Comparison of ENCODE assay signal across 13 cellular contexts in the genomic region with DNA sequence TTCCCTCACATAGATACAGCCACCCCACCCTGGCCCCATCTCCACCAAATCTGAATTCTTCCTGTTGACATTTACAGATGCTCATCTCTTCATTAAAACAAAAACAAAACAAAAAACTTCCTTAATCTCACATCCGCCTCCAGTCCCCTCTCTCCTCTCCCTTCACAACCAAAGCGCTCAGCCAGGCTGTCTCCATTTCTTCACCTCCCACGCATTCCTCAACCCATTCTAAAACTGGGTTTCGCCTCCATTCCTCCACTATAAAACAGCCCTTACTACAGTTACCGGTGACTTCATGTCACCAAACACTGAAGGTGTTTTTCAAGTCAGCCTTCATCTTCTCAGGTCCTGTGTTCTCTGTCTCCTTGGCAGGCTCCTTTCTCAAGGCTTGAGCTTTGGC. TPM values are rescaled to one million over a fixed set of nuclear protein-coding genes. Genes with fewer than 3 reads are reported as not detected.
A peak's percentile ranks its signal among the peaks of the same experiment; 100 is the strongest.
DNase-seq lines count a peak whose midpoint lies in the region; ATAC-seq and TF ChIP-seq lines count a peak whose summit lies in the region.
"Had no signal": no experiment of that assay in that cellular context is flagged by ENCODE, and none has a peak within 500 bp of the region (broad histone marks: within the 10 kb centered on the region; RNA-seq: fewer than 3 reads in every experiment).

No MANE protein-coding gene starts in this region.

- no peak overlapping the region for H2AK5ac ChIP-seq in mesenchymal stem cell (ENCODE audit: low read length, severe bottlenecking)

- intact Hi-C loops in body of pancreas (cut with DNase I): no loop called here

- H3K36me3 ChIP-seq in HUES48 (ENCODE audit: control insufficient read depth, insufficient read depth, low read length): no peaks in the 10 kb centered on the region
- no peaks in the 10 kb centered on the region for H3K36me3 ChIP-seq in body of pancreas (replicated peaks in 1 of 2; ENCODE audit: insufficient read depth in 1 of 2, low read depth in 2 of 2)
- peaks cover 8 to 19% of the 10 kb centered on the region in 2 experiments for H3K36me3 ChIP-seq in mesenchymal stem cell (ENCODE audit: control insufficient read depth in 1 of 2, insufficient read depth in 2 of 2, low read depth in 1 of 2, low read length in 2 of 2)
- H3K36me3 ChIP-seq in smooth muscle cell (ENCODE audit: low read depth): no peaks in the 10 kb centered on the region
- H3K36me3 ChIP-seq: ascending aorta, gastrocnemius medialis had no signal

- H3K4ac ChIP-seq in mesenchymal stem cell (ENCODE audit: low read depth in 1 of 2, low read length in 2 of 2): no peak overlapping the region

- no peak overlapping the region for H4K91ac ChIP-seq in mesenchymal stem cell (ENCODE audit: low read length)

- H3K23ac ChIP-seq in mesenchymal stem cell (ENCODE audit: low read length in 2 of 2): no peak overlapping the region

- H3F3A ChIP-seq in smooth muscle cell (ENCODE audit: low read depth): no peaks in the 10 kb centered on the region

- peak overlapping the region; percentile 71 for H3K27ac ChIP-seq in HUES48 (ENCODE audit: low read depth, low read length)
- peak overlapping the region; percentile 71 to 89 (median 88) for H3K27ac ChIP-seq in body of pancreas
- H3K27ac ChIP-seq in mesenchymal stem cell (ENCODE audit: low read length, poor library complexity, severe bottlenecking): no peak overlapping the region
- no peak overlapping the region for H3K27ac ChIP-seq in smooth muscle cell (ENCODE audit: low read depth)
- H3K27ac ChIP-seq: ascending aorta, gastrocnemius medialis had no signal

- H3K4me3 ChIP-seq in HUES48 (ENCODE audit: low read depth, low read length) (no peak overlapping the region), body of pancreas (no peak overlapping the region), mesenchymal stem cell (ENCODE audit: insufficient read depth in 1 of 2, low read depth in 1 of 2, low read length in 2 of 2) (no peak overlapping the region), smooth muscle cell (no peak overlapping the region)
- H3K4me3 ChIP-seq: gastrocnemius medialis had no signal

- H4K8ac ChIP-seq in mesenchymal stem cell (ENCODE audit: low read length): no peak overlapping the region

- H3K9ac ChIP-seq in HUES48 (ENCODE audit: low read depth, low read length): no peak overlapping the region
- peak overlapping the region; percentile 7 for H3K9ac ChIP-seq in mesenchymal stem cell (ENCODE audit: low read length)
- no peak overlapping the region for H3K9ac ChIP-seq in smooth muscle cell (ENCODE audit: low read depth)

- H3K14ac ChIP-seq in mesenchymal stem cell (ENCODE audit: low read length in 2 of 2): no peak overlapping the region

- DNase-seq in body of pancreas (no peak), mesenchymal stem cell (no peak), smooth muscle cell (lab: John Stamatoyannopoulos, UW; ENCODE audit: unreplicated experiment) (no peak), hypothalamus (lab: John Stamatoyannopoulos, UW) (no peak), DMS114 treated with DMSO at 0.1 percent for 48 hours (lab: John Stamatoyannopoulos, UW; ENCODE audit: unreplicated experiment) (no peak)
- DNase-seq: CD8-positive, alpha-beta T cell; effector CD4-positive, alpha-beta T cell; gastrocnemius medialis; NCI-H1105; NCI-H345 had no signal

- no peak overlapping the region for H2BK12ac ChIP-seq in mesenchymal stem cell (ENCODE audit: low read length in 2 of 2)

- peaks cover 31% of the 10 kb centered on the region for H3K4me1 ChIP-seq in HUES48 (ENCODE audit: control insufficient read depth, insufficient read depth, low read length)
- H3K4me1 ChIP-seq in body of pancreas: peaks cover 98% of the 10 kb centered on the region
- peaks cover 21% of the 10 kb centered on the region for H3K4me1 ChIP-seq in mesenchymal stem cell (ENCODE audit: control insufficient read depth, insufficient read depth, low read depth, low read length)
- H3K4me1 ChIP-seq in smooth muscle cell (ENCODE audit: low read depth): peaks cover 21% of the 10 kb centered on the region

- peak overlapping the region in 1 of 2 experiments; percentile 54 for H3K18ac ChIP-seq in mesenchymal stem cell (ENCODE audit: low read depth in 1 of 2, low read length in 2 of 2)

- H3K9me3 ChIP-seq in HUES48 (ENCODE audit: control insufficient read depth, insufficient read depth, low read length): no peaks in the 10 kb centered on the region
- H3K9me3 ChIP-seq in body of pancreas: no peaks in the 10 kb centered on the region
- no peaks in the 10 kb centered on the region for H3K9me3 ChIP-seq in mesenchymal stem cell (ENCODE audit: control insufficient read depth, low read length)
- H3K9me3 ChIP-seq in smooth muscle cell (replicated peaks; ENCODE audit: low read depth): no peaks in the 10 kb centered on the region
- H3K9me3 ChIP-seq: ascending aorta, gastrocnemius medialis had no signal

- no peak overlapping the region for H2BK5ac ChIP-seq in mesenchymal stem cell (ENCODE audit: low read depth, low read length, poor library complexity, severe bottlenecking)

- WGBS in body of pancreas, 2 donors: 25 to 35% methylated on average over 5 of the region's 5 CpGs
- WGBS in mesenchymal stem cell: 93% methylated on average over 5 of the region's 5 CpGs
- 47% methylated on average over 5 of the region's 5 CpGs for WGBS in smooth muscle cell (ENCODE audit: low lambda C conversion rate)

- no peak overlapping the region for H3K4me2 ChIP-seq in mesenchymal stem cell (ENCODE audit: low read length, poor library complexity, severe bottlenecking)
- peak overlapping the region; percentile 36 for H3K4me2 ChIP-seq in smooth muscle cell

- ATAC-seq in body of pancreas: no peak
- ATAC-seq in GM21528 (IDR thresholded peaks at IDR 0.05; ENCODE audit: low FRiP score, unreplicated experiment): no peak
- ATAC-seq: CD8-positive, alpha-beta T cell; gastrocnemius medialis had no signal

- no peaks in the 10 kb centered on the region for H3K79me2 ChIP-seq in smooth muscle cell (ENCODE audit: low read depth)

- TF ChIP-seq POLR2A in body of pancreas (IDR thresholded peaks at IDR 0.05): no peak

- peaks cover 22% of the 10 kb centered on the region for H4K20me1 ChIP-seq in smooth muscle cell (ENCODE audit: low read depth)

- H2AFZ ChIP-seq in mesenchymal stem cell (ENCODE audit: low read depth, low read length): no peak overlapping the region
- no peak overlapping the region for H2AFZ ChIP-seq in smooth muscle cell (ENCODE audit: low read depth)

- no peak overlapping the region for H2BK120ac ChIP-seq in mesenchymal stem cell (ENCODE audit: low read depth, low read length)

- H3K27me3 ChIP-seq in HUES48 (ENCODE audit: control insufficient read depth, insufficient read depth, low read length): no peaks in the 10 kb centered on the region
- H3K27me3 ChIP-seq in body of pancreas: no peaks in the 10 kb centered on the region
- no peaks in the 10 kb centered on the region for H3K27me3 ChIP-seq in mesenchymal stem cell (ENCODE audit: control insufficient read depth in 1 of 2, insufficient read depth in 1 of 2, low read length in 2 of 2)
- H3K27me3 ChIP-seq in smooth muscle cell (ENCODE audit: low read depth): no peaks in the 10 kb centered on the region
- H3K27me3 ChIP-seq: ascending aorta, gastrocnemius medialis had no signal

- no peak for TF ChIP-seq CTCF in body of pancreas (IDR thresholded peaks at IDR 0.05)
- no peak for TF ChIP-seq CTCF in smooth muscle cell (IDR thresholded peaks at IDR 0.05; ENCODE audit: borderline replicate concordance, insufficient read depth, poor library complexity, severe bottlenecking)

- H2BK15ac ChIP-seq in mesenchymal stem cell (ENCODE audit: low read depth, poor library complexity, severe bottlenecking): no peak overlapping the region

- H3K79me1 ChIP-seq in mesenchymal stem cell (replicated peaks; ENCODE audit: low read length, poor library complexity, severe bottlenecking): peaks cover 12% of the 10 kb centered on the region

RNA-seq across cellular contexts. Expression of a gene that starts 9.6 kb away (rescaled TPM):
- total RNA-seq in body of pancreas (1 to 10 TPM; 5.3 to 6.0 TPM), smooth muscle cell (3.5 and 6.6 TPM in 2 replicates)
- polyA plus RNA-seq in mesenchymal stem cell (2013, experiment 1 of 2): 4.7 TPM
- polyA plus RNA-seq in mesenchymal stem cell (2013, experiment 2 of 2): 5.0 TPM
- 1.9 and 7.5 TPM in 2 replicates for polyA plus RNA-seq in smooth muscle cell

RNA-seq across cellular contexts. Expression of a gene that starts 15.3 kb away (rescaled TPM):
- 10 to 100 TPM; 47.0 to 70.5 TPM for total RNA-seq in body of pancreas
- polyA plus RNA-seq in mesenchymal stem cell (2013, experiment 1 of 2): 38.4 TPM
- 38.9 TPM for polyA plus RNA-seq in mesenchymal stem cell (2013, experiment 2 of 2)
- total RNA-seq in smooth muscle cell: 26.6 and 32.4 TPM in 2 replicates
- 17.5 and 22.4 TPM in 2 replicates for polyA plus RNA-seq in smooth muscle cell

RNA-seq across cellular contexts. Expression of a gene that starts 26.9 kb away (rescaled TPM):
- total RNA-seq in body of pancreas: 10 to 100 TPM; 29.1 to 45.8 TPM
- 38.8 TPM for polyA plus RNA-seq in mesenchymal stem cell (2013, experiment 1 of 2)
- 35.7 TPM for polyA plus RNA-seq in mesenchymal stem cell (2013, experiment 2 of 2)
- total RNA-seq in smooth muscle cell: 11.2 and 14.9 TPM in 2 replicates
- 30.7 and 36.3 TPM in 2 replicates for polyA plus RNA-seq in smooth muscle cell

Comparison
In these comparisons a context has a peak if more than half of its experiments do, and no peak if none do; other contexts are left out.
1. H3K27ac ChIP-seq: peak in HUES48 (single experiment) and body of pancreas (4 of 4); none in mesenchymal stem cell (single experiment) and smooth muscle cell (single experiment).